Comparison of ENCODE assay signal across 21 cellular contexts in the genomic region with DNA sequence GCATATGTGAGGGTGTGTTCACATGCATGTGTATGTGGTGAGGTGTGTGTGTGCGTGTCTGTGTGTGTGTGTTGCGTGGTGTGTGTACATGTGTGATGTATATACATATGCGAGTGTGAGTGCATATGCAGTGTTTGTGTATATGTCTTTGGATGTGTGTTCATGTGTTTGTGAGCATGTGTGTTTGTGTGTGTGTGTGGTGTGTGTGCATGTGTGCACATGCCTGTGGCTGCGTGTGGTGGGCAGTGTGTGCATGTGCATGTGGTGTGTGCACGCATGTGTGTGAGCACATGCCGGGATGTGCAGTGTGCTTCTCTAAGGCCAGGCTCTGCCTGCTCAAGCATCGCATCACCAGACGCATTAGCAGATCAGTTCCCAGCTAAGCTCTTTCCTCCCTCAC. TPM values are rescaled to one million over a fixed set of nuclear protein-coding genes. Genes with fewer than 3 reads are reported as not detected.
"Had no signal": no experiment of that assay in that cellular context is flagged by ENCODE, and none has a peak within 500 bp of the region (broad histone marks: within the 10 kb centered on the region; RNA-seq: fewer than 3 reads in every experiment).

No MANE protein-coding gene starts in this region.

- H3K9me3 Mint-ChIP-seq: immature natural killer cell, memory B cell had no signal

- H3K27ac Mint-ChIP-seq: activated B cell treated with CpG ODN at 0.5 μM for 24 hours; activated CD4-positive, alpha-beta memory T cell treated with anti-CD3 and anti-CD28 coated beads for 36 hours; activated CD4-positive, alpha-beta T cell treated with anti-CD3 and anti-CD28 coated beads for 36 hours; activated naive CD8-positive, alpha-beta T cell treated with anti-CD3 and anti-CD28 coated beads, Interleukin-2, amount 50 U/mL, for 24 hours; immature natural killer cell; memory B cell; nephron progenitor cell had no signal

- H3K36me3 Mint-ChIP-seq: activated CD4-positive, alpha-beta memory T cell treated with anti-CD3 and anti-CD28 coated beads for 36 hours; immature natural killer cell; memory B cell had no signal

- H3K4me2 ChIP-seq: hepatocyte had no signal

- H3K79me2 ChIP-seq: hepatocyte had no signal

- H2AFZ ChIP-seq: hepatocyte had no signal

- H3K4me3 ChIP-seq: hepatocyte, mucosa of descending colon had no signal

- H3K4me3 Mint-ChIP-seq: activated B cell treated with CpG ODN at 0.5 μM for 24 hours; activated CD4-positive, alpha-beta memory T cell treated with anti-CD3 and anti-CD28 coated beads for 36 hours; activated CD4-positive, alpha-beta T cell treated with anti-CD3 and anti-CD28 coated beads for 36 hours; activated naive CD8-positive, alpha-beta T cell treated with anti-CD3 and anti-CD28 coated beads, Interleukin-2, amount 50 U/mL, for 24 hours; immature natural killer cell; memory B cell; nephron progenitor cell had no signal

- H3K27ac ChIP-seq: hepatocyte had no signal

- H3K9me3 ChIP-seq: mucosa of descending colon had no signal

- DNase-seq: activated B cell treated with CpG ODN at 0.5 μM for 24 hours; activated CD4-positive, alpha-beta memory T cell treated with anti-CD3 and anti-CD28 coated beads for 36 hours; activated CD4-positive, alpha-beta T cell treated with anti-CD3 and anti-CD28 coated beads for 36 hours; activated gamma-delta T cell; activated naive CD4-positive, alpha-beta T cell treated with anti-CD3 and anti-CD28 coated beads, Interleukin-2, amount 50 U/mL, for 16 hours; activated naive CD8-positive, alpha-beta T cell treated with anti-CD3 and anti-CD28 coated beads, Interleukin-2, amount 50 U/mL, for 24 hours; dermis blood vessel endothelial cell; effector CD8-positive, alpha-beta T cell; erythroblast; foreskin melanocyte; glutamatergic neuron; immature natural killer cell; nephron progenitor cell; nucleus accumbens; stimulated activated CD4-positive, alpha-beta T cell treated with anti-CD3 and anti-CD28 coated beads, Interleukin-2, amount 100 ng/mL, for 48 hours; stimulated activated naive CD4-positive, alpha-beta T cell; T1000 had no signal

RNA-seq across cellular contexts. Expression of gene THBS2, which starts 5.7 kb away (rescaled TPM):
- total RNA-seq: activated B cell treated with CpG ODN at 0.5 μM for 24 hours; activated CD4-positive, alpha-beta memory T cell treated with anti-CD3 and anti-CD28 coated beads for 36 hours; activated CD4-positive, alpha-beta T cell treated with anti-CD3 and anti-CD28 coated beads for 36 hours; T-helper 1 cell treated with Interleukin-12 subunit alpha and Interleukin-12 subunit beta and Interleukin-4 antibody, amounts not matched to agents 30 ng/mL and 1 ng/mL, for 36 hours had no signal
